In genomic region chr5:141269195-141269594, GRCh38 we compare ENCODE assay signal across 25 cellular contexts. TPM values are rescaled to one million over a fixed set of nuclear protein-coding genes. Genes with fewer than 3 reads are reported as not detected.
"Had no signal": no experiment of that assay in that cellular context is flagged by ENCODE, and none has a peak within 500 bp of the region (broad histone marks: within the 10 kb centered on the region; RNA-seq: fewer than 3 reads in every experiment).

No MANE protein-coding gene starts in this region.

- H3K27me3 ChIP-seq: dorsolateral prefrontal cortex, right atrium auricular region, sigmoid colon, tibial nerve, upper lobe of left lung had no signal

- H3K36me3 ChIP-seq: lower lobe of right lung, prostate gland, right atrium auricular region, thoracic aorta, upper lobe of left lung had no signal

- DNase-seq: dorsolateral prefrontal cortex; effector CD4-positive, alpha-beta T cell; hypothalamus; immature natural killer cell; islet precursor cell; kidney glomerular epithelial cell; left colon; left ventricle myocardium inferior; lower lobe of right lung; naive thymus-derived CD8-positive, alpha-beta T cell; nephron progenitor cell; nucleus accumbens; sigmoid colon; stimulated activated CD4-positive, alpha-beta T cell treated with anti-CD3 and anti-CD28 coated beads, Interleukin-2, amount 100 ng/mL, for 24 hours; stimulated activated CD4-positive, alpha-beta T cell treated with anti-CD3 and anti-CD28 coated beads, Interleukin-4, amount 100 ng/mL, for 24 hours; stimulated activated naive CD8-positive, alpha-beta T cell treated with anti-CD3 and anti-CD28 coated beads, Interleukin-15, Interleukin-2, amounts not matched to agents 100 U/mL and 50 U/mL, for 24 hours; upper lobe of left lung had no signal

- H3K4me1 ChIP-seq: left ventricle myocardium inferior, lower lobe of right lung, prostate gland, right atrium auricular region, sigmoid colon, tibial nerve, upper lobe of left lung had no signal

- H3K27ac ChIP-seq: dorsolateral prefrontal cortex, left ventricle myocardium inferior, lower lobe of right lung, prostate gland, right atrium auricular region, sigmoid colon, thoracic aorta, tibial nerve, upper lobe of left lung had no signal

- H3K4me3 ChIP-seq: dorsolateral prefrontal cortex, left ventricle myocardium inferior, lower lobe of right lung, prostate gland, right atrium auricular region, sigmoid colon, thoracic aorta, tibial nerve, upper lobe of left lung had no signal

- FAIRE-seq: colon, frontal cortex, urothelium cell line had no signal

- ATAC-seq: left colon; lower lobe of right lung; naive thymus-derived CD8-positive, alpha-beta T cell; stimulated activated effector memory CD8-positive, alpha-beta T cell treated with anti-CD3 and anti-CD28 coated beads, Interleukin-12 subunit alpha, Interleukin-12 subunit beta, amount 100 ng/mL, for 72 hours; stimulated activated naive CD8-positive, alpha-beta T cell treated with anti-CD3 and anti-CD28 coated beads, Interleukin-15, Interleukin-2, amounts not matched to agents 100 U/mL and 50 U/mL, for 24 hours had no signal

RNA-seq across cellular contexts. Expression of gene PCDHB15, which starts 24.0 kb away (rescaled TPM):
- total RNA-seq: naive thymus-derived CD8-positive, alpha-beta T cell had no signal
- polyA plus RNA-seq: naive thymus-derived CD8-positive, alpha-beta T cell had no signal

RNA-seq across cellular contexts. Expression of gene SLC25A2, which starts 34.7 kb away (rescaled TPM):
- total RNA-seq: frontal cortex, left ventricle myocardium inferior, right atrium auricular region had no signal
- polyA plus RNA-seq: immature natural killer cell; naive thymus-derived CD8-positive, alpha-beta T cell had no signal

RNA-seq across cellular contexts. Expression of gene PCDHB14, which starts 46.1 kb away (rescaled TPM):
- total RNA-seq: naive thymus-derived CD8-positive, alpha-beta T cell had no signal
- polyA plus RNA-seq: immature natural killer cell; naive thymus-derived CD8-positive, alpha-beta T cell had no signal

RNA-seq across cellular contexts. Expression of gene PCDHB13, which starts 55.5 kb away (rescaled TPM):
- total RNA-seq: naive thymus-derived CD8-positive, alpha-beta T cell had no signal
- polyA plus RNA-seq: immature natural killer cell; naive thymus-derived CD8-positive, alpha-beta T cell had no signal
